ENCODE assay signal across 9 cellular contexts in the genomic region with DNA sequence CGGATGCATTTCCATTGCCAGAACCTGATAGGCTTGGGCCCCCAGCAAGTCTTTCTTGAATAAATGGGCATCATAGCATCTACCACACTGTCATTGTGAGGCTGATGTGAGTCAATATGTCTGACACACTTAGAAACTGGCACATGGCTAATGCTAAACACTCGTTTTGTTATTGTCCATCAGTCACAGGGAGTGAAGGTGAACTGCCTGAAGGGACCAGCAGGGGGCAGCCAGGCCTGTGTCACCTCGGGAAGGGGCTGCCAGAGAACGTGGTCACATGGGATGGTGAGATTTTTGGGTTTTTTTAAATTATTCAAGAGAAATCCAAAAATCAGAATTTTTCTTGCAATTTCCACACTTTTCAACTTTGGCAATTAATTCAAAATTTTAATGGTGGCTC. TPM values are rescaled to one million over a fixed set of nuclear protein-coding genes. Genes with fewer than 3 reads are reported as not detected.
DNase-seq lines count a peak whose midpoint lies in the region; ATAC-seq, FAIRE-seq and TF ChIP-seq lines count a peak whose summit lies in the region.
"Had no signal": no experiment of that assay in that cellular context is flagged by ENCODE, and none has a peak within 500 bp of the region (broad histone marks: within the 10 kb centered on the region; RNA-seq: fewer than 3 reads in every experiment).

No MANE protein-coding gene starts in this region.

- H3K27ac ChIP-seq in hepatocyte (no peak overlapping the region), vagina (no peak overlapping the region)

- intact Hi-C loops in vagina (cut with DNase I) = no loop called here

- H3K9me3 ChIP-seq in hepatocyte (ENCODE audit: low read depth) (no peaks in the 10 kb centered on the region), vagina (no peaks in the 10 kb centered on the region)

- CTCF ChIA-PET in activated CD8-positive, alpha-beta memory T cell treated with anti-CD3 and anti-CD28 coated beads, Interleukin-2, amount 10 ng/mL, durations not matched to agents 7 days and 5 days (lab: Charles Lee) = no interaction called here

- peaks cover 4% of the 10 kb centered on the region for H3K27me3 Mint-ChIP-seq in activated CD8-positive, alpha-beta memory T cell treated with anti-CD3 and anti-CD28 coated beads, Interleukin-2, amount 10 ng/mL, durations not matched to agents 7 days and 5 days
- peaks cover 6% of the 10 kb centered on the region for H3K27me3 Mint-ChIP-seq in stimulated activated memory B cell treated with anti-CD40 and anti-IgM and Interleukin-4, amounts not matched to agents 10 μg/mL and 1 μg/mL and 100 μg/mL, for 72 hours

- ATAC-seq in GM21528 (IDR thresholded peaks at IDR 0.05; ENCODE audit: low FRiP score, unreplicated experiment) = no peak
- no peak for ATAC-seq in activated CD8-positive, alpha-beta memory T cell treated with anti-CD3 and anti-CD28 coated beads, Interleukin-2, amount 10 ng/mL, durations not matched to agents 7 days and 5 days
- no peak for ATAC-seq in stimulated activated memory B cell treated with anti-CD40 and anti-IgM and Interleukin-4, amounts not matched to agents 10 μg/mL and 1 μg/mL and 100 μg/mL, for 72 hours

- H3K9me3 Mint-ChIP-seq in activated CD8-positive, alpha-beta memory T cell treated with anti-CD3 and anti-CD28 coated beads, Interleukin-2, amount 10 ng/mL, durations not matched to agents 7 days and 5 days (ENCODE audit: low read depth) = no peaks in the 10 kb centered on the region
- no peaks in the 10 kb centered on the region for H3K9me3 Mint-ChIP-seq in stimulated activated memory B cell treated with anti-CD40 and anti-IgM and Interleukin-4, amounts not matched to agents 10 μg/mL and 1 μg/mL and 100 μg/mL, for 72 hours

- no peak overlapping the region for H3K4me3 Mint-ChIP-seq in activated CD8-positive, alpha-beta memory T cell treated with anti-CD3 and anti-CD28 coated beads, Interleukin-2, amount 10 ng/mL, durations not matched to agents 7 days and 5 days
- H3K4me3 Mint-ChIP-seq in stimulated activated memory B cell treated with anti-CD40 and anti-IgM and Interleukin-4, amounts not matched to agents 10 μg/mL and 1 μg/mL and 100 μg/mL, for 72 hours = no peak overlapping the region

- H3K27ac Mint-ChIP-seq in activated CD8-positive, alpha-beta memory T cell treated with anti-CD3 and anti-CD28 coated beads, Interleukin-2, amount 10 ng/mL, durations not matched to agents 7 days and 5 days = no peak overlapping the region
- no peak overlapping the region for H3K27ac Mint-ChIP-seq in stimulated activated memory B cell treated with anti-CD40 and anti-IgM and Interleukin-4, amounts not matched to agents 10 μg/mL and 1 μg/mL and 100 μg/mL, for 72 hours

- H3K36me3 ChIP-seq in hepatocyte (replicated peaks; ENCODE audit: insufficient read depth, low read depth) (no peaks in the 10 kb centered on the region), vagina (no peaks in the 10 kb centered on the region)

- no peaks in the 10 kb centered on the region for H3K79me2 ChIP-seq in hepatocyte

- H3K27me3 ChIP-seq in hepatocyte = no peaks in the 10 kb centered on the region
- no peaks in the 10 kb centered on the region for H3K27me3 ChIP-seq in vagina

- peaks cover 4% of the 10 kb centered on the region for H3K4me1 ChIP-seq in hepatocyte (ENCODE audit: insufficient read depth)
- peaks cover 7% of the 10 kb centered on the region for H3K4me1 ChIP-seq in vagina

- no peaks in the 10 kb centered on the region for H3K4me1 Mint-ChIP-seq in activated CD8-positive, alpha-beta memory T cell treated with anti-CD3 and anti-CD28 coated beads, Interleukin-2, amount 10 ng/mL, durations not matched to agents 7 days and 5 days
- H3K4me1 Mint-ChIP-seq in stimulated activated memory B cell treated with anti-CD40 and anti-IgM and Interleukin-4, amounts not matched to agents 10 μg/mL and 1 μg/mL and 100 μg/mL, for 72 hours = no peaks in the 10 kb centered on the region

- peak; percentile 72 for DNase-seq in AG20443 (ENCODE audit: low spot score)
- peak; percentile 81 for DNase-seq in GM20000 (ENCODE audit: low spot score)
- peak; percentile 40 for DNase-seq in hepatocyte (ENCODE audit: low spot score)
- no peak for DNase-seq in activated CD8-positive, alpha-beta memory T cell treated with anti-CD3 and anti-CD28 coated beads, Interleukin-2, amount 10 ng/mL, durations not matched to agents 7 days and 5 days
- DNase-seq in vagina (ENCODE audit: extremely low spot score in 2 of 2) = no peak

- no peaks in the 10 kb centered on the region for H3K9me2 ChIP-seq in hepatocyte (replicated peaks; ENCODE audit: insufficient read depth)

- TF ChIP-seq CTCF in GM20000 (IDR thresholded peaks at IDR 0.05; ENCODE audit: extremely low read depth, missing control alignments) (peak; percentile 82), hepatocyte (IDR thresholded peaks at IDR 0.05; ENCODE audit: poor library complexity) (peak; percentile 42), vagina (IDR thresholded peaks at IDR 0.05) (peak in 1 of 3 experiments; percentile 44)

- H3K4me3 ChIP-seq in hepatocyte (no peak overlapping the region), vagina (no peak overlapping the region)

- H3K4me2 ChIP-seq in hepatocyte = no peak overlapping the region

- H2AFZ ChIP-seq in hepatocyte = no peak overlapping the region

- H4K20me1 ChIP-seq in hepatocyte (ENCODE audit: insufficient read depth, poor library complexity, severe bottlenecking) = no peaks in the 10 kb centered on the region

- TF ChIP-seq POLR2A in vagina (IDR thresholded peaks at IDR 0.05) = no peak

- WGBS in hepatocyte (ENCODE audit: low lambda C conversion rate, missing lambda C conversion rate) = 29% methylated on average over 4 of the region's 4 CpGs

- H3K36me3 Mint-ChIP-seq in activated CD8-positive, alpha-beta memory T cell treated with anti-CD3 and anti-CD28 coated beads, Interleukin-2, amount 10 ng/mL, durations not matched to agents 7 days and 5 days = no peaks in the 10 kb centered on the region
- H3K36me3 Mint-ChIP-seq in stimulated activated memory B cell treated with anti-CD40 and anti-IgM and Interleukin-4, amounts not matched to agents 10 μg/mL and 1 μg/mL and 100 μg/mL, for 72 hours = no peaks in the 10 kb centered on the region

- FAIRE-seq in TTC549 (lab: Jason Lieb, UNC) = peak; percentile 56
- FAIRE-seq: colon had no signal

RNA-seq across cellular contexts. Expression of gene RCVRN, which starts 0.8 kb away (rescaled TPM):
- total RNA-seq in hepatocyte (0.07 TPM in 1 of 2 replicates, not detected in the other), vagina (0.49 TPM)
- 0.50 TPM in 1 of 2 replicates, not detected in the other for polyA plus RNA-seq in hepatocyte
- not detected for total RNA-seq in activated CD8-positive, alpha-beta memory T cell treated with anti-CD3 and anti-CD28 coated beads, Interleukin-2, amount 10 ng/mL, durations not matched to agents 7 days and 5 days

Comparison
In these comparisons a context has a peak if more than half of its experiments do, and no peak if none do; other contexts are left out.
1. DNase-seq: peak in AG20443 (single experiment), GM20000 (single experiment) and hepatocyte (single experiment); none in activated CD8-positive, alpha-beta memory T cell treated with anti-CD3 and anti-CD28 coated beads, Interleukin-2, amount 10 ng/mL, durations not matched to agents 7 days and 5 days (single experiment) and vagina (0 of 2).